8 cellular contexts compared by ENCODE assay signal in the genomic region with DNA sequence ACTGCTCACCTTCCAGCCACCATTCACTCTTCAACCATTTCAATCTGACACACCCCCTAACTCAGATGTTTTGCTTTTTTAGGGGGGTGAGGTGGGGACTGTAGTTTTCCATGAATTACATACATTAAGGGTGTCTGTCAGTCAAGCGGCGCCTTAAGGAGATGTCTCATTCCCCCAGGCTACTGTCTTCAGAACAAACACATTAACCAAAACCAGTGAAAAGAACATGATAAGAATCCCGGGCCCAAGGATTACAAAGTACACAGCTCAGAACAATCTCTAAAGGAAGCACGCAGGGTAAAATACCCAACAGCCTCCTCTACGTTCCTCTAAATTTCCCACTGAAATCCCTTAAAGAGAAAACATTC.
DNase-seq lines count a peak whose midpoint lies in the region; ATAC-seq and TF ChIP-seq lines count a peak whose summit lies in the region.

No MANE protein-coding gene starts in this region.

- POLR2A ChIA-PET in CD4-positive, alpha-beta T cell (lab: Charles Lee): interaction anchor here (0.8 to 7.0 kb wide), 23 partner anchors 18 to 1654 kb away, joined by 3 to 233 read pairs (median 5); a partner anchor contains a TSS

- intact Hi-C loops in CD4-positive, alpha-beta T cell (cut with DNase I, micrococcal nuclease): loop anchor here (1.0 to 10.0 kb wide), 11 partner anchors 62 to 1655 kb away; a partner anchor contains a TSS
- intact Hi-C loops in mucosa of descending colon (cut with DNase I, micrococcal nuclease): loop anchor here in 1 of 2 donors (5.0 to 10.0 kb wide), 2 partner anchors 62 to 265 kb away; a partner anchor contains a TSS

- H3K27ac ChIP-seq in CD4-positive, alpha-beta T cell (ENCODE audit: low read depth, low read length): peak overlapping the region; percentile 96

- H3K36me3 Mint-ChIP-seq in CD4-positive, alpha-beta T cell (ENCODE audit: low read depth): peaks cover 15% of the 10 kb centered on the region

- in situ Hi-C loops in G401 (cut with HindIII; ENCODE audit: low sequenced_read_pairs): no loop called here

- H3K4me3 Mint-ChIP-seq in CD4-positive, alpha-beta T cell: peak overlapping the region; percentile 96

- H3K27me3 ChIP-seq in CD4-positive, alpha-beta T cell (ENCODE audit: control insufficient read depth, insufficient read depth, low read length): no peaks in the 10 kb centered on the region

- TF ChIP-seq CTCF in CD4-positive, alpha-beta T cell (IDR thresholded peaks at IDR 0.05): no peak
- TF ChIP-seq CTCF in choroid plexus epithelial cell (conservative IDR thresholded peaks at IDR 0.05; ENCODE audit: low read depth, low read length) (no peak), mucosa of descending colon (IDR thresholded peaks at IDR 0.05) (no peak)

- H3K27me3 Mint-ChIP-seq in CD4-positive, alpha-beta T cell: no peaks in the 10 kb centered on the region

- H3K4me1 ChIP-seq in mucosa of descending colon (ENCODE audit: low read depth): peaks cover 15% of the 10 kb centered on the region

- ATAC-seq in CD4-positive, alpha-beta T cell (ENCODE audit: poor library complexity): peak; percentile 21
- ATAC-seq in mucosa of descending colon (peak; percentile 26), HG03520 (IDR thresholded peaks at IDR 0.05; ENCODE audit: unreplicated experiment) (no peak)

- DNase-seq in CD4-positive, alpha-beta T cell: no peak
- no peak for DNase-seq in Jurkat, Clone E6-1 (ENCODE audit: low read depth, low spot score)
- peak; percentile 25 for DNase-seq in choroid plexus epithelial cell (ENCODE audit: low read depth)
- no peak for DNase-seq in mucosa of descending colon
- no peak for DNase-seq in NCI-H1694 treated with DMSO at 0.1 percent for 48 hours (lab: John Stamatoyannopoulos, UW)
- DNase-seq in G401 (ENCODE audit: low spot score): no peak
- no peak for DNase-seq in hippocampal formation (lab: John Stamatoyannopoulos, UW)

- peak overlapping the region; percentile 88 for H3K4me3 ChIP-seq in Jurkat, Clone E6-1 (ENCODE audit: low read length)
- peak overlapping the region; percentile 70 for H3K4me3 ChIP-seq in choroid plexus epithelial cell (ENCODE audit: low read depth, low read length)
- H3K4me3 ChIP-seq in mucosa of descending colon: peak overlapping the region; percentile 44

- H3K36me3 ChIP-seq in mucosa of descending colon (ENCODE audit: low read depth): peaks cover 8% of the 10 kb centered on the region

- peak overlapping the region; percentile 99 for H3K27ac Mint-ChIP-seq in CD4-positive, alpha-beta T cell

- H3K9me3 Mint-ChIP-seq in CD4-positive, alpha-beta T cell: no peaks in the 10 kb centered on the region

- CTCF ChIA-PET in CD4-positive, alpha-beta T cell (lab: Charles Lee): interaction anchor here (1.7 to 4.0 kb wide), 2 partner anchors 62 to 273 kb away, joined by 7 to 24 read pairs; a partner anchor contains a TSS

- no peaks in the 10 kb centered on the region for H3K9me3 ChIP-seq in CD4-positive, alpha-beta T cell (ENCODE audit: control insufficient read depth, low read length)
- H3K9me3 ChIP-seq in mucosa of descending colon: no peaks in the 10 kb centered on the region

- peaks cover 50% of the 10 kb centered on the region for H3K4me1 Mint-ChIP-seq in CD4-positive, alpha-beta T cell (ENCODE audit: low read depth)
